12 cellular contexts compared by ENCODE assay signal in genomic region chr19:23996549-23996948, GRCh38.
DNase-seq lines count a peak whose midpoint lies in the region; ATAC-seq, FAIRE-seq and TF ChIP-seq lines count a peak whose summit lies in the region.
"Had no signal": no experiment of that assay in that cellular context is flagged by ENCODE, and none has a peak within 500 bp of the region (broad histone marks: within the 10 kb centered on the region; RNA-seq: fewer than 3 reads in every experiment).

No MANE protein-coding gene starts in this region.

- H3K27me3 ChIP-seq in HCT116 (ENCODE audit: insufficient read depth, low read length) (no peaks in the 10 kb centered on the region), keratinocyte (ENCODE audit: control insufficient read depth, extremely low read depth, insufficient read depth, low read length) (no peaks in the 10 kb centered on the region)

- POLR2A ChIA-PET in HCT116 (lab: Charles Lee): no interaction called here

- H2AFZ ChIP-seq in HCT116 (ENCODE audit: low read depth, low read length, poor library complexity, severe bottlenecking) (no peak overlapping the region), keratinocyte (ENCODE audit: control insufficient read depth, low read length) (no peak overlapping the region)

- TF ChIP-seq CTCF in HCT116 (IDR thresholded peaks at IDR 0.05 in 2 of 3, conservative IDR thresholded peaks at IDR 0.05 in 1 of 3; ENCODE audit: borderline replicate concordance in 1 of 3, insufficient read depth in 1 of 3, low read depth in 2 of 3, low read length in 2 of 3) (peak in 2 of 3 experiments; percentile 42 to 44; a peak in 4 of 6 replicates), VCaP (conservative IDR thresholded peaks at IDR 0.05) (peak; percentile 59), keratinocyte (optimal IDR thresholded peaks at IDR 0.05 in 1 of 3, IDR thresholded peaks at IDR 0.05 in 1 of 3, conservative IDR thresholded peaks at IDR 0.05 in 1 of 3; ENCODE audit: extremely low read depth in 1 of 3, insufficient read depth in 2 of 3, low read length in 3 of 3) (peak; percentile 8 to 35 (median 10))

- CTCF ChIA-PET in HCT116 (lab: Charles Lee): no interaction called here

- no peak overlapping the region for H3K4me3 ChIP-seq in HCT116 (replicated peaks in 1 of 2; ENCODE audit: low read depth in 1 of 2, low read length in 2 of 2)
- no peak overlapping the region for H3K4me3 ChIP-seq in keratinocyte (ENCODE audit: control insufficient read depth in 2 of 3, extremely low read depth in 1 of 3, insufficient read depth in 2 of 3, low read depth in 1 of 3, low read length in 3 of 3)

- peak; percentile 3 for DNase-seq in COLO668 (lab: John Stamatoyannopoulos, UW; ENCODE audit: unreplicated experiment)
- DNase-seq in HCT116 (ENCODE audit: low read depth, low spot score): peak; percentile 3
- no peak for DNase-seq in keratinocyte (ENCODE audit: low read depth, low spot score)
- no peak for DNase-seq in NCI-H2029 treated with DMSO at 0.1 percent for 48 hours (lab: John Stamatoyannopoulos, UW)
- DNase-seq in hippocampal formation (lab: John Stamatoyannopoulos, UW): no peak
- DNase-seq in frontal cortex (ENCODE audit: low spot score in 2 of 2): no peak
- DNase-seq in NCI-H1048 (lab: John Stamatoyannopoulos, UW): no peak
- DNase-seq: activated CD4-positive, CD25-positive, alpha-beta regulatory T cell; kidney; NCI-H1105 treated with DMSO at 0.1 percent for 48 hours had no signal

- H3K4me2 ChIP-seq in HCT116 (ENCODE audit: low read length) (no peak overlapping the region), keratinocyte (ENCODE audit: control insufficient read depth, extremely low read depth, insufficient read depth, low read depth, low read length) (no peak overlapping the region)

- TF ChIP-seq RAD21 in HCT116 (IDR thresholded peaks at IDR 0.05; ENCODE audit: low read depth): no peak

- no peak for TF ChIP-seq POLR2A in HCT116 (IDR thresholded peaks at IDR 0.05; ENCODE audit: borderline replicate concordance, extremely low read depth, insufficient read depth, insufficient read length)

- no peaks in the 10 kb centered on the region for H3K4me1 ChIP-seq in HCT116 (ENCODE audit: control insufficient read depth in 1 of 2, insufficient read depth in 2 of 2, low read length in 2 of 2)
- H3K4me1 ChIP-seq in keratinocyte (ENCODE audit: control insufficient read depth, extremely low read depth, insufficient read depth, low read length): no peaks in the 10 kb centered on the region

- 0 out of 2 replicates have a peak, but pooled peaks have one; percentile 47 for ATAC-seq in HCT116
- ATAC-seq: stimulated activated naive CD8-positive, alpha-beta T cell treated with anti-CD3 and anti-CD28 coated beads, Interleukin-15, amount 100 ng/mL, for 72 hours had no signal

- intact Hi-C loops in HCT116 (cut with micrococcal nuclease): no loop called here

- H3K79me2 ChIP-seq in HCT116 (ENCODE audit: insufficient read depth, low read length) (no peaks in the 10 kb centered on the region), keratinocyte (ENCODE audit: control insufficient read depth, insufficient read depth, low read length) (no peaks in the 10 kb centered on the region)

- FAIRE-seq in keratinocyte (lab: Jason Lieb, UNC) (no peak), frontal cortex (lab: Jason Lieb, UNC) (no peak)
- FAIRE-seq: kidney had no signal

- H4K20me1 ChIP-seq in HCT116 (ENCODE audit: insufficient read depth): no peaks in the 10 kb centered on the region
- H4K20me1 ChIP-seq in keratinocyte (ENCODE audit: control insufficient read depth, extremely low read depth, insufficient read depth, low read length): no peaks in the 10 kb centered on the region

- RAD21 ChIA-PET in HCT116 (lab: Charles Lee; ENCODE audit: low non-redundant PET in 1 of 2, low total read pairs in 2 of 2, uncharacterized antibody in 2 of 2, unreplicated experiment in 2 of 2): no interaction called here

- no TSS peak for BruUV-seq in HCT116 (replicated peaks; lab: Mats Ljungman, UMichigan)

- dilution Hi-C loops in keratinocyte (cut with MboI; ENCODE audit: extremely low pct_ligation_motif_present, low sequenced_read_pairs): no loop called here

- no peaks in the 10 kb centered on the region for H3K9me1 ChIP-seq in keratinocyte (ENCODE audit: control insufficient read depth, extremely low read depth, insufficient read depth, low read length)

- H3K9ac ChIP-seq in HCT116 (ENCODE audit: low read length) (no peak overlapping the region), keratinocyte (ENCODE audit: control insufficient read depth, extremely low read depth, insufficient read depth, low read length) (no peak overlapping the region)

- H3K9me2 ChIP-seq in HCT116 (ENCODE audit: insufficient read depth): no peaks in the 10 kb centered on the region

- H3K9me3 ChIP-seq in HCT116 (ENCODE audit: control insufficient read depth in 1 of 2, insufficient read depth in 1 of 2, low read depth in 1 of 2, low read length in 2 of 2) (peaks cover 6 to 34% of the 10 kb centered on the region in 2 experiments; a peak in 2 of 4 replicates), keratinocyte (ENCODE audit: control insufficient read depth, low read depth, low read length) (peaks cover 19% of the 10 kb centered on the region)

- no peaks in the 10 kb centered on the region for H3K36me3 ChIP-seq in HCT116 (ENCODE audit: control insufficient read depth in 1 of 2, insufficient read depth in 2 of 2, low read length in 2 of 2)
- no peaks in the 10 kb centered on the region for H3K36me3 ChIP-seq in keratinocyte (ENCODE audit: control insufficient read depth in 2 of 2, extremely low read depth in 1 of 2, insufficient read depth in 2 of 2, low read length in 2 of 2)

- H3K27ac ChIP-seq in HCT116 (ENCODE audit: low read depth, low read length) (no peak overlapping the region), VCaP (no peak overlapping the region), keratinocyte (ENCODE audit: control insufficient read depth, insufficient read depth, low read length) (no peak overlapping the region)

TF ChIP-seq in HCT116, 20 proteins besides CTCF, POLR2A, EP300 and RAD21:
- TF ChIP-seq EGR1 (IDR thresholded peaks at IDR 0.05; ENCODE audit: low read depth) (no peak), POLR2AphosphoS5 (IDR thresholded peaks at IDR 0.05; ENCODE audit: low read depth, low read length) (no peak), CBX3 (IDR thresholded peaks at IDR 0.05; ENCODE audit: low read depth) (no peak), ELF1 (IDR thresholded peaks at IDR 0.05; ENCODE audit: borderline replicate concordance, low read depth) (no peak), SP1 (IDR thresholded peaks at IDR 0.05; ENCODE audit: low read depth) (no peak), FOSL1 (IDR thresholded peaks at IDR 0.05; ENCODE audit: low read depth) (no peak), ZBTB33 (IDR thresholded peaks at IDR 0.05; ENCODE audit: extremely low read depth, insufficient replicate concordance, low read length) (no peak), SRF (IDR thresholded peaks at IDR 0.05; ENCODE audit: low read depth) (no peak), EZH2phosphoT487 (IDR thresholded peaks at IDR 0.05; ENCODE audit: borderline replicate concordance) (no peak)
- TF ChIP-seq, protein P1, sequence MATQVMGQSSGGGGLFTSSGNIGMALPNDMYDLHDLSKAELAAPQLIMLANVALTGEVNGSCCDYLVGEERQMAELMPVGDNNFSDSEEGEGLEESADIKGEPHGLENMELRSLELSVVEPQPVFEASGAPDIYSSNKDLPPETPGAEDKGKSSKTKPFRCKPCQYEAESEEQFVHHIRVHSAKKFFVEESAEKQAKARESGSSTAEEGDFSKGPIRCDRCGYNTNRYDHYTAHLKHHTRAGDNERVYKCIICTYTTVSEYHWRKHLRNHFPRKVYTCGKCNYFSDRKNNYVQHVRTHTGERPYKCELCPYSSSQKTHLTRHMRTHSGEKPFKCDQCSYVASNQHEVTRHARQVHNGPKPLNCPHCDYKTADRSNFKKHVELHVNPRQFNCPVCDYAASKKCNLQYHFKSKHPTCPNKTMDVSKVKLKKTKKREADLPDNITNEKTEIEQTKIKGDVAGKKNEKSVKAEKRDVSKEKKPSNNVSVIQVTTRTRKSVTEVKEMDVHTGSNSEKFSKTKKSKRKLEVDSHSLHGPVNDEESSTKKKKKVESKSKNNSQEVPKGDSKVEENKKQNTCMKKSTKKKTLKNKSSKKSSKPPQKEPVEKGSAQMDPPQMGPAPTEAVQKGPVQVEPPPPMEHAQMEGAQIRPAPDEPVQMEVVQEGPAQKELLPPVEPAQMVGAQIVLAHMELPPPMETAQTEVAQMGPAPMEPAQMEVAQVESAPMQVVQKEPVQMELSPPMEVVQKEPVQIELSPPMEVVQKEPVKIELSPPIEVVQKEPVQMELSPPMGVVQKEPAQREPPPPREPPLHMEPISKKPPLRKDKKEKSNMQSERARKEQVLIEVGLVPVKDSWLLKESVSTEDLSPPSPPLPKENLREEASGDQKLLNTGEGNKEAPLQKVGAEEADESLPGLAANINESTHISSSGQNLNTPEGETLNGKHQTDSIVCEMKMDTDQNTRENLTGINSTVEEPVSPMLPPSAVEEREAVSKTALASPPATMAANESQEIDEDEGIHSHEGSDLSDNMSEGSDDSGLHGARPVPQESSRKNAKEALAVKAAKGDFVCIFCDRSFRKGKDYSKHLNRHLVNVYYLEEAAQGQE (IDR thresholded peaks at IDR 0.05; ENCODE audit: low read depth): no peak
- TF ChIP-seq, protein P2, sequence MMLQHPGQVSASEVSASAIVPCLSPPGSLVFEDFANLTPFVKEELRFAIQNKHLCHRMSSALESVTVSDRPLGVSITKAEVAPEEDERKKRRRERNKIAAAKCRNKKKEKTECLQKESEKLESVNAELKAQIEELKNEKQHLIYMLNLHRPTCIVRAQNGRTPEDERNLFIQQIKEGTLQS (IDR thresholded peaks at IDR 0.05): no peak

Comparison
In these comparisons a context has a peak if more than half of its experiments do, and no peak if none do; other contexts are left out.
1. DNase-seq: peak in COLO668 (single experiment) and HCT116 (single experiment); none in keratinocyte (single experiment), NCI-H2029 treated with DMSO at 0.1 percent for 48 hours (single experiment), hippocampal formation (0 of 2), frontal cortex (0 of 2) and NCI-H1048 (single experiment).
2. Peak in every context shown above with its lines, with median percentiles within 50 percentile points of each other: CTCF ChIP-seq.